2 cellular contexts compared by ENCODE assay signal in genomic region chr11:111639226-111639925, GRCh38.
TF ChIP-seq lines count a peak whose summit lies in the region.

No MANE protein-coding gene starts in this region.

TF ChIP-seq in GM23338, 12 proteins besides CTCF, POLR2A, EP300 and RAD21:
- TF ChIP-seq REST (IDR thresholded peaks at IDR 0.05; ENCODE audit: unreplicated experiment) (no peak), ZNF114 (CRISPR knock-in tag; IDR thresholded peaks at IDR 0.05) (no peak), POLR2AphosphoS5 (IDR thresholded peaks at IDR 0.05; ENCODE audit: low read depth) (no peak), STAT1 (IDR thresholded peaks at IDR 0.05; ENCODE audit: unreplicated experiment) (no peak), ZNF331 (CRISPR knock-in tag; IDR thresholded peaks at IDR 0.05; ENCODE audit: low read depth) (no peak), EZH2phosphoT487 (IDR thresholded peaks at IDR 0.05; ENCODE audit: unreplicated experiment) (no peak), ETS1 (IDR thresholded peaks at IDR 0.05) (no peak), CREB1 (CRISPR knock-in tag; IDR thresholded peaks at IDR 0.05; ENCODE audit: low read depth) (no peak), EZH2 (IDR thresholded peaks at IDR 0.05; ENCODE audit: low read depth, unreplicated experiment) (no peak), NANOG (IDR thresholded peaks at IDR 0.05; ENCODE audit: borderline replicate concordance) (no peak), JUNB (IDR thresholded peaks at IDR 0.05; ENCODE audit: unreplicated experiment) (no peak), ZNF462 (CRISPR knock-in tag; IDR thresholded peaks at IDR 0.05) (no peak)

TF ChIP-seq in H1, 55 proteins besides CTCF, POLR2A, EP300 and RAD21 (continued from another document):
- TF ChIP-seq TAF1 (IDR thresholded peaks at IDR 0.05; ENCODE audit: low read depth, low read length) (no peak), TCF12 (IDR thresholded peaks at IDR 0.05; ENCODE audit: low read depth, low read length) (no peak), KDM5A (IDR thresholded peaks at IDR 0.05; ENCODE audit: low read length) (no peak), RBBP5 (IDR thresholded peaks at IDR 0.05; ENCODE audit: borderline replicate concordance, low read depth, low read length) (no peak), HDAC6 (IDR thresholded peaks at IDR 0.05; ENCODE audit: low read depth, low read length) (no peak)
